Comparison of ENCODE assay signal across 18 cellular contexts in genomic region chr4:54669831-54670230, GRCh38.
"Had no signal": no experiment of that assay in that cellular context is flagged by ENCODE, and none has a peak within 500 bp of the region (broad histone marks: within the 10 kb centered on the region; RNA-seq: fewer than 3 reads in every experiment).

No MANE protein-coding gene starts in this region.

- H3K36me3 Mint-ChIP-seq: naive thymus-derived CD4-positive, alpha-beta T cell had no signal

- H3K4me1 Mint-ChIP-seq: activated T-helper 17 cell treated with anti-CD3 and anti-CD28 coated beads, Interleukin-2, amount 50 U/mL, for 72 hours had no signal

- H3K9me3 Mint-ChIP-seq: activated T-helper 17 cell treated with anti-CD3 and anti-CD28 coated beads, Interleukin-2, amount 50 U/mL, for 72 hours; dendritic cell treated with granulocyte-macrophage colony-stimulating factor and Interleukin-4, amounts not matched to agents 40 ng/mL and 50 ng/mL, for 4 days had no signal

- H3K27ac Mint-ChIP-seq: activated T-helper 17 cell treated with anti-CD3 and anti-CD28 coated beads, Interleukin-2, amount 50 U/mL, for 72 hours; dendritic cell treated with granulocyte-macrophage colony-stimulating factor and Interleukin-4, amounts not matched to agents 40 ng/mL and 50 ng/mL, for 4 days; effector memory CD8-positive, alpha-beta T cell; naive thymus-derived CD4-positive, alpha-beta T cell had no signal

- DNase-seq: activated CD4-positive, alpha-beta T cell treated with anti-CD3 and anti-CD28 coated beads for 1 hour; activated CD4-positive, alpha-beta T cell treated with anti-CD3 and anti-CD28 coated beads, Interleukin-2, amount 50 U/mL, for 4 hours; activated naive CD4-positive, alpha-beta T cell treated with Interleukin-2 at 50 U/mL for 16 hours; activated T-cell treated with anti-CD3 and anti-CD28 coated beads for 4 hours; anterior cingulate cortex; effector memory CD8-positive, alpha-beta T cell; kidney; left ventricle myocardium inferior; mucosa of descending colon; naive thymus-derived CD4-positive, alpha-beta T cell; retina; stimulated activated CD4-positive, alpha-beta T cell treated with anti-CD3 and anti-CD28 coated beads, Interleukin-4, amount 100 ng/mL, for 24 hours; stimulated activated naive CD4-positive, alpha-beta T cell; T-helper 9 cell; uterus had no signal

- H3K27me3 Mint-ChIP-seq: dendritic cell treated with granulocyte-macrophage colony-stimulating factor and Interleukin-4, amounts not matched to agents 40 ng/mL and 50 ng/mL, for 4 days had no signal

- H3K4me3 ChIP-seq: left ventricle myocardium inferior, mucosa of descending colon, tibial nerve, uterus had no signal

- ATAC-seq: activated T-helper 17 cell treated with anti-CD3 and anti-CD28 coated beads, Interleukin-2, amount 50 U/mL, for 72 hours; effector memory CD8-positive, alpha-beta T cell; mucosa of descending colon; naive thymus-derived CD4-positive, alpha-beta T cell had no signal

- H3K4me3 Mint-ChIP-seq: activated T-helper 17 cell treated with anti-CD3 and anti-CD28 coated beads, Interleukin-2, amount 50 U/mL, for 72 hours; dendritic cell treated with granulocyte-macrophage colony-stimulating factor and Interleukin-4, amounts not matched to agents 40 ng/mL and 50 ng/mL, for 4 days; effector memory CD8-positive, alpha-beta T cell; naive thymus-derived CD4-positive, alpha-beta T cell had no signal

- H3K36me3 ChIP-seq: left ventricle myocardium inferior, tibial nerve, uterus had no signal

- H3K27me3 ChIP-seq: tibial nerve, uterus had no signal

- H3K27ac ChIP-seq: left ventricle myocardium inferior, tibial nerve, uterus had no signal
